15 cellular contexts compared by ENCODE assay signal in the genomic region with DNA sequence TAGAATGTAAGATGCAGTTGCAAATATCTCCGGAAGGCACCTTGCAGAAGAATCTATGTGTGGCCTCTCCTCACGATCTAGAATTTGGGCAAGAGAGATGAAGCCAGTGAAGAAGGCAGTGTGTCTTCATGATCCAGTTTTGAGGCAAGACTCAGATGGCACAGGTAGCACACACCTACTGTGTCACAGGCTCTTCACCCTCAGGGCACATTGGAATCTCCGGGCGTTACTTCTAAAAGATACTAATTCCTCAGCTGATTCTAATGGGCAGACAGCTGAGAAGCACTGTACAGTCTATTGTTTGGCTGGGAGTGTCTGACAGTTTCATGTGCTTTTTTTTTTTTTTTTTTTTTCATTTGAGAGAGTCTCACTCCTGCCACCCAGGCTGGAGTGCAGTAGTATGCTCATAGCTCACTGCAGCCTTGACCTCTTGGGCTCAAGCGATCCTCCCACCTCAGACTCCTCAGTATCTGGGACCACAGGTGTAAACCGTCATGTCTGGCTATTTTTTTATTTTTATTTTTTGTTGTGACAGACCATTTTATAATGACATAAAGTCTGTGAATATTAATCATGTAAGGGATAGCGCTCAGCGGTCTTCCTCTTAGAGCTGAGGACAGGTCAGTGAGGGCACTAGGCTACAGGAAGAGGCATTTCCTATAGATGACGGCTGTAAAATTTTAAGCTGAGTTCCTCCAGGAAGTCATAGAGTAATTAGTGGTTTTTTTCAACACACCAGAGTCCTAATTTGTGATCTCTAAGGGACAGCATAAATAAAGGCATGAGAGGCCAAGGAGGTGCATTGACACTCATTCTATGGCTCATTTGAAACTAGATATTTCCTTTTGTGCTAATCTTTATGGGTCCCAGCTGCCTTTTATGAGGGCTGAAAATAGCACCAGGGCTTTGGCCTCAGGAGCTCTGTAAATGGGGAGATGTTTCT. TPM values are rescaled to one million over a fixed set of nuclear protein-coding genes. Genes with fewer than 3 reads are reported as not detected.
DNase-seq lines count a peak whose midpoint lies in the region; ATAC-seq, FAIRE-seq and TF ChIP-seq lines count a peak whose summit lies in the region.
"Had no signal": no experiment of that assay in that cellular context is flagged by ENCODE, and none has a peak within 500 bp of the region (broad histone marks: within the 10 kb centered on the region; RNA-seq: fewer than 3 reads in every experiment).

No MANE protein-coding gene starts in this region.

- no peak for ATAC-seq in activated naive CD8-positive, alpha-beta T cell treated with anti-CD3 and anti-CD28 coated beads, Interleukin-2, amount 10 ng/mL, durations not matched to agents 7 days and 5 days (ENCODE audit: low read depth)
- no peak for ATAC-seq in activated naive CD8-positive, alpha-beta T cell treated with anti-CD3 and anti-CD28 coated beads, Interleukin-2, amount 50 U/mL, for 24 hours
- ATAC-seq: left cardiac atrium had no signal

- H3K27me3 Mint-ChIP-seq in activated naive CD8-positive, alpha-beta T cell treated with anti-CD3 and anti-CD28 coated beads, Interleukin-2, amount 10 ng/mL, durations not matched to agents 7 days and 5 days: peaks cover 15% of the 10 kb centered on the region
- peaks cover 15% of the 10 kb centered on the region for H3K27me3 Mint-ChIP-seq in activated naive CD8-positive, alpha-beta T cell treated with anti-CD3 and anti-CD28 coated beads, Interleukin-2, amount 50 U/mL, for 24 hours

- no peaks in the 10 kb centered on the region for H3K36me3 ChIP-seq in transverse colon
- H3K36me3 ChIP-seq: MG63, sigmoid colon had no signal

- POLR2A ChIA-PET in activated naive CD8-positive, alpha-beta T cell treated with anti-CD3 and anti-CD28 coated beads, Interleukin-2, amount 10 ng/mL, durations not matched to agents 7 days and 5 days (lab: Charles Lee): interaction anchor here (0.6 to 0.8 kb wide), 3 partner anchors 14 to 1316 kb away, joined by 4 to 5 read pairs (median 4); no protein-coding TSS in a partner anchor

- H3K4me1 Mint-ChIP-seq in activated naive CD8-positive, alpha-beta T cell treated with anti-CD3 and anti-CD28 coated beads, Interleukin-2, amount 10 ng/mL, durations not matched to agents 7 days and 5 days: peaks cover 35% of the 10 kb centered on the region
- peaks cover 35% of the 10 kb centered on the region for H3K4me1 Mint-ChIP-seq in activated naive CD8-positive, alpha-beta T cell treated with anti-CD3 and anti-CD28 coated beads, Interleukin-2, amount 50 U/mL, for 24 hours

- FAIRE-seq in D721Med (lab: Jason Lieb, UNC): no peak

- TF ChIP-seq EP300 in transverse colon (IDR thresholded peaks at IDR 0.05; ENCODE audit: low read depth): no peak

- TF ChIP-seq POLR2A in transverse colon (IDR thresholded peaks at IDR 0.05): no peak

- intact Hi-C loops in transverse colon (cut with DNase I; ENCODE audit: low total_unique reads): no loop called here
- intact Hi-C loops in head of caudate nucleus (cut with DNase I): no loop called here

- peaks cover 2% of the 10 kb centered on the region for H3K36me3 Mint-ChIP-seq in activated naive CD8-positive, alpha-beta T cell treated with anti-CD3 and anti-CD28 coated beads, Interleukin-2, amount 10 ng/mL, durations not matched to agents 7 days and 5 days
- H3K36me3 Mint-ChIP-seq in activated naive CD8-positive, alpha-beta T cell treated with anti-CD3 and anti-CD28 coated beads, Interleukin-2, amount 50 U/mL, for 24 hours (ENCODE audit: low read depth): no peaks in the 10 kb centered on the region

- no peak for DNase-seq in activated naive CD8-positive, alpha-beta T cell treated with anti-CD3 and anti-CD28 coated beads, Interleukin-2, amount 10 ng/mL, durations not matched to agents 7 days and 5 days
- no peak for DNase-seq in activated naive CD8-positive, alpha-beta T cell treated with anti-CD3 and anti-CD28 coated beads, Interleukin-2, amount 50 U/mL, for 24 hours
- peak; percentile 63 for DNase-seq in NCI-H2196 (lab: John Stamatoyannopoulos, UW; ENCODE audit: unreplicated experiment)
- DNase-seq in epithelial cell of prostate (ENCODE audit: low read depth, low spot score): no peak
- DNase-seq in transverse colon: no peak
- no peak for DNase-seq in D721Med (ENCODE audit: insufficient read length, low spot score)
- no peak for DNase-seq in head of caudate nucleus
- no peak for DNase-seq in stimulated activated CD4-positive, alpha-beta T cell treated with anti-CD3 and anti-CD28 coated beads, Interleukin-2, amount 100 ng/mL, for 48 hours
- DNase-seq: activated CD8-positive, alpha-beta memory T cell treated with anti-CD3 and anti-CD28 coated beads for 24 hours; erythroblast; left cardiac atrium; MG63; sigmoid colon had no signal

- H3K4me3 ChIP-seq in transverse colon: no peak overlapping the region
- H3K4me3 ChIP-seq: MG63, sigmoid colon, SJCRH30 had no signal

- no peak for TF ChIP-seq CTCF in transverse colon (IDR thresholded peaks at IDR 0.05)
- no peak for TF ChIP-seq CTCF in D721Med (IDR thresholded peaks at IDR 0.05; ENCODE audit: insufficient read depth, missing control alignments)

- no peak overlapping the region for H3K27ac Mint-ChIP-seq in activated naive CD8-positive, alpha-beta T cell treated with anti-CD3 and anti-CD28 coated beads, Interleukin-2, amount 10 ng/mL, durations not matched to agents 7 days and 5 days
- no peak overlapping the region for H3K27ac Mint-ChIP-seq in activated naive CD8-positive, alpha-beta T cell treated with anti-CD3 and anti-CD28 coated beads, Interleukin-2, amount 50 U/mL, for 24 hours
- H3K27ac Mint-ChIP-seq: B cell had no signal

- H3K27ac ChIP-seq in epithelial cell of prostate: peak overlapping the region; percentile 1
- peak overlapping the region; percentile 67 to 76 (median 72) for H3K27ac ChIP-seq in transverse colon
- H3K27ac ChIP-seq: sigmoid colon, SJCRH30 had no signal

- H3K4me3 Mint-ChIP-seq in activated naive CD8-positive, alpha-beta T cell treated with anti-CD3 and anti-CD28 coated beads, Interleukin-2, amount 10 ng/mL, durations not matched to agents 7 days and 5 days: peak overlapping the region; percentile 7
- H3K4me3 Mint-ChIP-seq in activated naive CD8-positive, alpha-beta T cell treated with anti-CD3 and anti-CD28 coated beads, Interleukin-2, amount 50 U/mL, for 24 hours: no peak overlapping the region
- H3K4me3 Mint-ChIP-seq: B cell had no signal

- H3K9me3 Mint-ChIP-seq in activated naive CD8-positive, alpha-beta T cell treated with anti-CD3 and anti-CD28 coated beads, Interleukin-2, amount 10 ng/mL, durations not matched to agents 7 days and 5 days: no peaks in the 10 kb centered on the region
- H3K9me3 Mint-ChIP-seq in activated naive CD8-positive, alpha-beta T cell treated with anti-CD3 and anti-CD28 coated beads, Interleukin-2, amount 50 U/mL, for 24 hours: no peaks in the 10 kb centered on the region

- no peaks in the 10 kb centered on the region for H3K9me3 ChIP-seq in transverse colon
- H3K9me3 ChIP-seq: MG63, sigmoid colon, SJCRH30 had no signal

- H3K27me3 ChIP-seq in transverse colon: no peaks in the 10 kb centered on the region
- H3K27me3 ChIP-seq: MG63, sigmoid colon, SJCRH30 had no signal

- H3K4me1 ChIP-seq in transverse colon: peaks cover 3 to 75% (median 36%) of the 10 kb centered on the region in 4 donors

- in situ Hi-C loops in transverse colon (cut with MboI; ENCODE audit: low pct_ligation_motif_present in 1 of 4, low pct_unique_long_range_greater_than_20kb in 1 of 4, low sequenced_read_pairs in 3 of 4): no loop called here

- 44 to 66% methylated on average over 3 to 9 of the region's 9 CpGs for WGBS in transverse colon (ENCODE audit: low coverage in 1 of 2), 2 donors

RNA-seq across cellular contexts. Expression of a gene that starts 4.0 kb away (rescaled TPM):
- total RNA-seq in activated naive CD8-positive, alpha-beta T cell treated with anti-CD3 and anti-CD28 coated beads, Interleukin-2, amount 10 ng/mL, durations not matched to agents 7 days and 5 days: 1 to 10 TPM; 2.1 to 3.1 TPM
- 10 to 100 TPM; 26.9 to 65.7 (median 47.1) TPM for total RNA-seq in transverse colon

RNA-seq across cellular contexts. Expression of a gene that starts 42.8 kb away (rescaled TPM):
- total RNA-seq in activated naive CD8-positive, alpha-beta T cell treated with anti-CD3 and anti-CD28 coated beads, Interleukin-2, amount 10 ng/mL, durations not matched to agents 7 days and 5 days: 10 to 100 TPM; 11.8 to 14.6 TPM
- total RNA-seq in transverse colon: under 1 TPM in 2 of 4 donors, not detected in 2; 0.64 to 0.68 TPM
- total RNA-seq: sigmoid colon, SJCRH30 had no signal

RNA-seq across cellular contexts. Expression of a gene that starts 55.7 kb away (rescaled TPM):
- not detected for total RNA-seq in activated naive CD8-positive, alpha-beta T cell treated with anti-CD3 and anti-CD28 coated beads, Interleukin-2, amount 10 ng/mL, durations not matched to agents 7 days and 5 days
- total RNA-seq in transverse colon: not detected
- total RNA-seq: B cell, left cardiac atrium, sigmoid colon, SJCRH30 had no signal

Comparison
In these comparisons a context has a peak if more than half of its experiments do, and no peak if none do; other contexts are left out.
1. RNA of a gene that starts 4.0 kb away (total RNA-seq): 26.9 to 65.7 TPM in transverse colon; 2.1 to 3.1 TPM in activated naive CD8-positive, alpha-beta T cell treated with anti-CD3 and anti-CD28 coated beads, Interleukin-2, amount 10 ng/mL, durations not matched to agents 7 days and 5 days; every median in the first group is over 4 times any median in the second.
2. RNA of a gene that starts 42.8 kb away (total RNA-seq): 11.8 to 14.6 TPM in activated naive CD8-positive, alpha-beta T cell treated with anti-CD3 and anti-CD28 coated beads, Interleukin-2, amount 10 ng/mL, durations not matched to agents 7 days and 5 days; 0.64 to 0.68 TPM in transverse colon; every median in the first group is over 4 times any median in the second.